ENCODE assay signal across 11 cellular contexts in genomic region chr1:31795801-31796621, GRCh38. TPM values are rescaled to one million over a fixed set of nuclear protein-coding genes. Genes with fewer than 3 reads are reported as not detected.
DNase-seq lines count a peak whose midpoint lies in the region; TF ChIP-seq lines count a peak whose summit lies in the region.
"Had no signal": no experiment of that assay in that cellular context is flagged by ENCODE, and none has a peak within 500 bp of the region (broad histone marks: within the 10 kb centered on the region; RNA-seq: fewer than 3 reads in every experiment).

No MANE protein-coding gene starts in this region.

- H3K4me1 ChIP-seq in fibroblast of lung (ENCODE audit: control insufficient read depth, extremely low read depth, insufficient read depth, low read length) (peaks cover 27% of the 10 kb centered on the region), suprapubic skin (peaks cover 7% of the 10 kb centered on the region), neural progenitor cell (peaks cover 29% of the 10 kb centered on the region)
- H3K4me1 ChIP-seq: HAP-1 had no signal

- H3K79me2 ChIP-seq in fibroblast of lung (ENCODE audit: control insufficient read depth, insufficient read depth, low read length): peaks cover 35% of the 10 kb centered on the region
- no peaks in the 10 kb centered on the region for H3K79me2 ChIP-seq in neural progenitor cell (ENCODE audit: low read depth)

- WGBS in suprapubic skin: 68% methylated on average over 12 of the region's 13 CpGs

- H3K36me3 Mint-ChIP-seq in activated T-cell treated with anti-CD3 and anti-CD28 coated beads, Interleukin-2, amount 50 U/mL, for 24 hours (ENCODE audit: low read depth): no peaks in the 10 kb centered on the region
- H3K36me3 Mint-ChIP-seq in neural progenitor cell: no peaks in the 10 kb centered on the region
- H3K36me3 Mint-ChIP-seq in activated T-helper 2 cell treated with anti-CD3 and anti-CD28 coated beads, Interferon-gamma antibody, Interleukin-2, Interleukin-4, amounts not matched to agents 10 μg/mL and 5 μg/mL and 100 μg/mL, durations not matched to agents 14 hours and 24 hours and 36 hours (ENCODE audit: low read depth): no peaks in the 10 kb centered on the region

- H3K4me3 ChIP-seq in fibroblast of lung (replicated peaks in 1 of 4; ENCODE audit: control extremely low read depth in 1 of 4, insufficient read depth in 1 of 4, low read depth in 3 of 4, low read length in 4 of 4) (peak overlapping the region; percentile 75 to 88 (median 83)), suprapubic skin (no peak overlapping the region), neural progenitor cell (no peak overlapping the region)
- H3K4me3 ChIP-seq: HAP-1 had no signal

- no peak overlapping the region for H3K27ac Mint-ChIP-seq in activated T-cell treated with anti-CD3 and anti-CD28 coated beads, Interleukin-2, amount 50 U/mL, for 24 hours
- no peak overlapping the region for H3K27ac Mint-ChIP-seq in neural progenitor cell
- no peak overlapping the region for H3K27ac Mint-ChIP-seq in activated T-helper 2 cell treated with anti-CD3 and anti-CD28 coated beads, Interferon-gamma antibody, Interleukin-2, Interleukin-4, amounts not matched to agents 10 μg/mL and 5 μg/mL and 100 μg/mL, durations not matched to agents 14 hours and 24 hours and 36 hours
- H3K27ac Mint-ChIP-seq: activated T-cell treated with anti-CD3 and anti-CD28 coated beads, Interleukin-2, amount 50 U/mL, for 72 hours had no signal

- DNase-seq in activated T-cell treated with anti-CD3 and anti-CD28 coated beads, Interleukin-2, amount 50 U/mL, for 24 hours: peak; percentile 14
- DNase-seq in activated T-cell treated with anti-CD3 and anti-CD28 coated beads for 4 hours (no peak), NCI-H69 (lab: John Stamatoyannopoulos, UW) (peak; percentile 84), fibroblast of lung (ENCODE audit: low read depth in 2 of 2) (peak; percentile 85 to 86), suprapubic skin (ENCODE audit: low spot score in 2 of 2) (peak; percentile 40 to 48), neural progenitor cell (ENCODE audit: low spot score) (no peak)
- DNase-seq in activated CD4-positive, alpha-beta T cell treated with anti-CD3 and anti-CD28 coated beads for 4 hours: no peak
- no peak for DNase-seq in activated T-helper 2 cell treated with anti-CD3 and anti-CD28 coated beads, Interferon-gamma antibody, Interleukin-2, Interleukin-4, amounts not matched to agents 10 μg/mL and 5 μg/mL and 100 μg/mL, durations not matched to agents 14 hours and 24 hours and 36 hours (ENCODE audit: low spot score)
- DNase-seq: activated T-cell treated with anti-CD3 and anti-CD28 coated beads, Interleukin-2, amount 50 U/mL, for 72 hours had no signal

- intact Hi-C loops in activated T-helper 2 cell treated with anti-CD3 and anti-CD28 coated beads, Interferon-gamma antibody, Interleukin-2, Interleukin-4, amounts not matched to agents 10 μg/mL and 5 μg/mL and 100 μg/mL, durations not matched to agents 14 hours and 24 hours and 36 hours (cut with micrococcal nuclease): no loop called here

- no peak for TF ChIP-seq EP300 in suprapubic skin (IDR thresholded peaks at IDR 0.05)

- H3K9me3 ChIP-seq in fibroblast of lung (ENCODE audit: control insufficient read depth, insufficient read depth, low read depth, low read length): no peaks in the 10 kb centered on the region
- no peaks in the 10 kb centered on the region for H3K9me3 ChIP-seq in suprapubic skin
- H3K9me3 ChIP-seq in neural progenitor cell (ENCODE audit: low read depth): no peaks in the 10 kb centered on the region
- H3K9me3 ChIP-seq: HAP-1 had no signal

- H4K20me1 ChIP-seq in fibroblast of lung (ENCODE audit: control insufficient read depth, extremely low read depth, insufficient read depth, low read length) (no peaks in the 10 kb centered on the region), neural progenitor cell (ENCODE audit: low read depth) (no peaks in the 10 kb centered on the region)

- H3K27me3 Mint-ChIP-seq in activated T-cell treated with anti-CD3 and anti-CD28 coated beads, Interleukin-2, amount 50 U/mL, for 24 hours: no peaks in the 10 kb centered on the region
- peaks cover 3% of the 10 kb centered on the region for H3K27me3 Mint-ChIP-seq in neural progenitor cell (ENCODE audit: insufficient read depth, low read depth)
- H3K27me3 Mint-ChIP-seq in activated T-helper 2 cell treated with anti-CD3 and anti-CD28 coated beads, Interferon-gamma antibody, Interleukin-2, Interleukin-4, amounts not matched to agents 10 μg/mL and 5 μg/mL and 100 μg/mL, durations not matched to agents 14 hours and 24 hours and 36 hours (ENCODE audit: low read depth): peaks cover 11% of the 10 kb centered on the region

- TF ChIP-seq CTCF in fibroblast of lung (conservative IDR thresholded peaks at IDR 0.05 in 1 of 2, IDR thresholded peaks at IDR 0.05 in 1 of 2; ENCODE audit: low read depth in 1 of 2, low read length in 2 of 2): peak in 1 of 2 donors; percentile 22
- TF ChIP-seq CTCF in suprapubic skin (IDR thresholded peaks at IDR 0.05): no peak
- TF ChIP-seq CTCF in neural progenitor cell (IDR thresholded peaks at IDR 0.05): no peak

- H3K36me3 ChIP-seq in fibroblast of lung (ENCODE audit: control insufficient read depth, insufficient read depth, low read length) (peaks cover 14% of the 10 kb centered on the region), suprapubic skin (no peaks in the 10 kb centered on the region), neural progenitor cell (no peaks in the 10 kb centered on the region)
- H3K36me3 ChIP-seq: HAP-1 had no signal

- no peak overlapping the region for H3K4me3 Mint-ChIP-seq in activated T-cell treated with anti-CD3 and anti-CD28 coated beads, Interleukin-2, amount 50 U/mL, for 24 hours
- H3K4me3 Mint-ChIP-seq in neural progenitor cell: no peak overlapping the region
- no peak overlapping the region for H3K4me3 Mint-ChIP-seq in activated T-helper 2 cell treated with anti-CD3 and anti-CD28 coated beads, Interferon-gamma antibody, Interleukin-2, Interleukin-4, amounts not matched to agents 10 μg/mL and 5 μg/mL and 100 μg/mL, durations not matched to agents 14 hours and 24 hours and 36 hours (ENCODE audit: low read depth)
- H3K4me3 Mint-ChIP-seq: activated T-cell treated with anti-CD3 and anti-CD28 coated beads, Interleukin-2, amount 50 U/mL, for 72 hours had no signal

- peak overlapping the region; percentile 98 for H3K4me2 ChIP-seq in fibroblast of lung (ENCODE audit: extremely low read depth, insufficient read depth, low read length)
- no peak overlapping the region for H3K4me2 ChIP-seq in neural progenitor cell

- H3F3A ChIP-seq in neural progenitor cell (ENCODE audit: low read depth): no peaks in the 10 kb centered on the region

- peaks cover 9% of the 10 kb centered on the region for H3K4me1 Mint-ChIP-seq in activated T-cell treated with anti-CD3 and anti-CD28 coated beads, Interleukin-2, amount 50 U/mL, for 24 hours (ENCODE audit: low read depth)
- H3K4me1 Mint-ChIP-seq in neural progenitor cell: peaks cover 35% of the 10 kb centered on the region
- no peaks in the 10 kb centered on the region for H3K4me1 Mint-ChIP-seq in activated T-helper 2 cell treated with anti-CD3 and anti-CD28 coated beads, Interferon-gamma antibody, Interleukin-2, Interleukin-4, amounts not matched to agents 10 μg/mL and 5 μg/mL and 100 μg/mL, durations not matched to agents 14 hours and 24 hours and 36 hours (ENCODE audit: low read depth)

- no peaks in the 10 kb centered on the region for H3K27me3 ChIP-seq in fibroblast of lung (ENCODE audit: control insufficient read depth, insufficient read depth, low read length)
- H3K27me3 ChIP-seq in suprapubic skin: peaks cover 11% of the 10 kb centered on the region
- H3K27me3 ChIP-seq in neural progenitor cell: no peaks in the 10 kb centered on the region

- H3K9ac ChIP-seq in fibroblast of lung (ENCODE audit: insufficient read depth, low read length) (no peak overlapping the region), neural progenitor cell (no peak overlapping the region)

- TF ChIP-seq POLR2A in suprapubic skin (IDR thresholded peaks at IDR 0.05): no peak

- no peaks in the 10 kb centered on the region for H3K9me3 Mint-ChIP-seq in activated T-cell treated with anti-CD3 and anti-CD28 coated beads, Interleukin-2, amount 50 U/mL, for 24 hours
- no peaks in the 10 kb centered on the region for H3K9me3 Mint-ChIP-seq in neural progenitor cell
- no peaks in the 10 kb centered on the region for H3K9me3 Mint-ChIP-seq in activated T-helper 2 cell treated with anti-CD3 and anti-CD28 coated beads, Interferon-gamma antibody, Interleukin-2, Interleukin-4, amounts not matched to agents 10 μg/mL and 5 μg/mL and 100 μg/mL, durations not matched to agents 14 hours and 24 hours and 36 hours
- H3K9me3 Mint-ChIP-seq: activated T-cell treated with anti-CD3 and anti-CD28 coated beads, Interleukin-2, amount 50 U/mL, for 72 hours had no signal

- H2AFZ ChIP-seq in fibroblast of lung (ENCODE audit: low read length): no peak overlapping the region
- H2AFZ ChIP-seq in neural progenitor cell (replicated peaks): no peak overlapping the region

- H3K27ac ChIP-seq in fibroblast of lung (ENCODE audit: insufficient read depth, low read length) (peak overlapping the region; percentile 90), suprapubic skin (no peak overlapping the region), neural progenitor cell (no peak overlapping the region)

RNA-seq across cellular contexts. Expression of gene SPOCD1, which starts 19.8 kb away (rescaled TPM):
- total RNA-seq in fibroblast of lung: 30.3 and 47.2 TPM in 2 replicates
- polyA plus RNA-seq in fibroblast of lung: 44.8 and 55.4 TPM in 2 replicates
- polyA plus RNA-seq in fibroblast of lung (2012): 54.0 and 67.7 TPM in 2 replicates
- 44.4 and 111 TPM in 2 replicates for polyA minus RNA-seq in fibroblast of lung (ENCODE audit: low replicate concordance)
- 1 to 10 TPM in 1 of 4 donors, not detected in 3; 3.2 TPM for total RNA-seq in suprapubic skin
- total RNA-seq in neural progenitor cell (ENCODE audit: low replicate concordance): 1.4 and 3.1 TPM in 2 replicates
- 0.07 TPM in 1 of 2 replicates, not detected in the other for total RNA-seq in activated T-helper 2 cell treated with anti-CD3 and anti-CD28 coated beads, Interferon-gamma antibody, Interleukin-2, Interleukin-4, amounts not matched to agents 10 μg/mL and 5 μg/mL and 100 μg/mL, durations not matched to agents 14 hours and 24 hours and 36 hours
- total RNA-seq: skeletal muscle tissue had no signal

RNA-seq across cellular contexts. Expression of gene ADGRB2, which starts 31.9 kb away (rescaled TPM):
- 7.4 and 10.4 TPM in 2 replicates for total RNA-seq in fibroblast of lung
- polyA plus RNA-seq in fibroblast of lung: 4.4 and 4.8 TPM in 2 replicates
- 9.7 and 10.0 TPM in 2 replicates for polyA plus RNA-seq in fibroblast of lung (2012)
- polyA minus RNA-seq in fibroblast of lung (ENCODE audit: low replicate concordance): 12.0 and 13.2 TPM in 2 replicates
- 1 to 10 TPM; 1.4 to 6.0 (median 2.5) TPM for total RNA-seq in suprapubic skin
- 7.1 and 21.2 TPM in 2 replicates for total RNA-seq in neural progenitor cell (ENCODE audit: low replicate concordance)
- 5.4 and 6.0 TPM in 2 replicates for total RNA-seq in activated T-helper 2 cell treated with anti-CD3 and anti-CD28 coated beads, Interferon-gamma antibody, Interleukin-2, Interleukin-4, amounts not matched to agents 10 μg/mL and 5 μg/mL and 100 μg/mL, durations not matched to agents 14 hours and 24 hours and 36 hours

Comparison
In these comparisons a context has a peak if more than half of its experiments do, and no peak if none do; other contexts are left out.
1. DNase-seq: peak in activated T-cell treated with anti-CD3 and anti-CD28 coated beads, Interleukin-2, amount 50 U/mL, for 24 hours (single experiment), NCI-H69 (single experiment), fibroblast of lung (2 of 2) and suprapubic skin (2 of 2); none in activated T-cell treated with anti-CD3 and anti-CD28 coated beads for 4 hours (single experiment), neural progenitor cell (single experiment), activated CD4-positive, alpha-beta T cell treated with anti-CD3 and anti-CD28 coated beads for 4 hours (0 of 2) and activated T-helper 2 cell treated with anti-CD3 and anti-CD28 coated beads, Interferon-gamma antibody, Interleukin-2, Interleukin-4, amounts not matched to agents 10 μg/mL and 5 μg/mL and 100 μg/mL, durations not matched to agents 14 hours and 24 hours and 36 hours (single experiment).
2. H3K4me3 ChIP-seq: peak in fibroblast of lung (4 of 4); none in suprapubic skin (single experiment) and neural progenitor cell (single experiment).